ENCODE assay signal across 14 cellular contexts in genomic region chr5:143456952-143457547, GRCh38. TPM values are rescaled to one million over a fixed set of nuclear protein-coding genes. Genes with fewer than 3 reads are reported as not detected.
A peak's percentile ranks its signal among the peaks of the same experiment; 100 is the strongest.
DNase-seq lines count a peak whose midpoint lies in the region; ATAC-seq and TF ChIP-seq lines count a peak whose summit lies in the region.
"Had no signal": no experiment of that assay in that cellular context is flagged by ENCODE, and none has a peak within 500 bp of the region (broad histone marks: within the 10 kb centered on the region; RNA-seq: fewer than 3 reads in every experiment).

No MANE protein-coding gene starts in this region.

- no peaks in the 10 kb centered on the region for H3K79me2 ChIP-seq in smooth muscle cell (ENCODE audit: low read depth)

- no peak overlapping the region for H3K27ac Mint-ChIP-seq in immature natural killer cell
- H3K27ac Mint-ChIP-seq: activated CD4-positive, alpha-beta T cell treated with anti-CD3 and anti-CD28 coated beads for 36 hours; brain; naive thymus-derived CD8-positive, alpha-beta T cell; type B pancreatic cell had no signal

- H3K27me3 Mint-ChIP-seq in immature natural killer cell (ENCODE audit: low read depth in 3 of 3): peaks cover 0 to 4% (median 1%) of the 10 kb centered on the region in 3 donors
- H3K27me3 Mint-ChIP-seq: activated CD4-positive, alpha-beta T cell treated with anti-CD3 and anti-CD28 coated beads for 36 hours; brain; naive thymus-derived CD8-positive, alpha-beta T cell had no signal

- peaks cover 0 to 4% (median 0%) of the 10 kb centered on the region in 3 donors for H3K36me3 Mint-ChIP-seq in immature natural killer cell
- H3K36me3 Mint-ChIP-seq: brain; naive thymus-derived CD8-positive, alpha-beta T cell; type B pancreatic cell had no signal

- TF ChIP-seq CTCF in HEK293 (tag by site-specific recombination; IDR thresholded peaks at IDR 0.05) (no peak), fibroblast of the aortic adventitia (IDR thresholded peaks at IDR 0.05; ENCODE audit: insufficient read depth, low read length) (no peak), smooth muscle cell (IDR thresholded peaks at IDR 0.05; ENCODE audit: borderline replicate concordance, insufficient read depth, poor library complexity, severe bottlenecking) (no peak)

- H3K9ac ChIP-seq in smooth muscle cell (ENCODE audit: low read depth): no peak overlapping the region

- no peaks in the 10 kb centered on the region for H3K27me3 ChIP-seq in smooth muscle cell (ENCODE audit: low read depth)

- POLR2A ChIA-PET in HEK293 (lab: Yijun Ruan, JAX): interaction anchor here (0.6 kb wide), 1 partner anchor 1088 kb away, joined by 4 read pairs; no protein-coding TSS in a partner anchor

- 76% methylated on average over 5 of the region's 5 CpGs for WGBS in smooth muscle cell (ENCODE audit: low lambda C conversion rate)

- DNase-seq in SK-N-DZ (ENCODE audit: low spot score) (peak; percentile 9), fibroblast of the aortic adventitia (ENCODE audit: low read depth) (peak; percentile 71), smooth muscle cell (lab: John Stamatoyannopoulos, UW; ENCODE audit: unreplicated experiment) (no peak), NCI-H82 (lab: John Stamatoyannopoulos, UW) (no peak), immature natural killer cell (no peak)
- DNase-seq: activated CD4-positive, alpha-beta T cell treated with anti-CD3 and anti-CD28 coated beads for 36 hours; naive thymus-derived CD8-positive, alpha-beta T cell; NCI-H187 had no signal

- ATAC-seq in GM19035 (IDR thresholded peaks at IDR 0.05; ENCODE audit: unreplicated experiment) (no peak), HG02852 (IDR thresholded peaks at IDR 0.05; ENCODE audit: unreplicated experiment) (no peak)
- ATAC-seq: activated CD4-positive, alpha-beta T cell treated with anti-CD3 and anti-CD28 coated beads for 36 hours; naive thymus-derived CD8-positive, alpha-beta T cell had no signal

- H3F3A ChIP-seq in smooth muscle cell (ENCODE audit: low read depth): no peaks in the 10 kb centered on the region

- H3K36me3 ChIP-seq in HEK293 (ENCODE audit: control insufficient read depth in 2 of 2, insufficient read depth in 1 of 2, low read length in 2 of 2) (no peaks in the 10 kb centered on the region), smooth muscle cell (ENCODE audit: low read depth) (no peaks in the 10 kb centered on the region)
- H3K36me3 ChIP-seq: HAP-1 had no signal

- no peak overlapping the region for H3K27ac ChIP-seq in HEK293 (ENCODE audit: extremely low read depth, low read depth, low read length)
- no peak overlapping the region for H3K27ac ChIP-seq in smooth muscle cell (ENCODE audit: low read depth)

- H3K4me3 Mint-ChIP-seq in immature natural killer cell: no peak overlapping the region
- H3K4me3 Mint-ChIP-seq: activated CD4-positive, alpha-beta T cell treated with anti-CD3 and anti-CD28 coated beads for 36 hours; brain; naive thymus-derived CD8-positive, alpha-beta T cell; type B pancreatic cell had no signal

- no peaks in the 10 kb centered on the region for H3K9me3 Mint-ChIP-seq in immature natural killer cell
- H3K9me3 Mint-ChIP-seq: brain; naive thymus-derived CD8-positive, alpha-beta T cell; type B pancreatic cell had no signal

- H3K9me3 ChIP-seq in HEK293 (ENCODE audit: control insufficient read depth, insufficient read depth, low read depth, low read length) (no peaks in the 10 kb centered on the region), smooth muscle cell (replicated peaks; ENCODE audit: low read depth) (no peaks in the 10 kb centered on the region)
- H3K9me3 ChIP-seq: HAP-1 had no signal

- H2AFZ ChIP-seq in smooth muscle cell (ENCODE audit: low read depth): no peak overlapping the region

- H3K4me3 ChIP-seq in HEK293 (ENCODE audit: low read depth, low read length): no peak overlapping the region
- H3K4me3 ChIP-seq in fibroblast of the aortic adventitia (ENCODE audit: low read depth, low read length): no peak overlapping the region
- no peak overlapping the region for H3K4me3 ChIP-seq in smooth muscle cell
- H3K4me3 ChIP-seq: HAP-1 had no signal

- CTCF ChIA-PET in HEK293 (lab: Yijun Ruan, JAX): interaction anchor here (0.5 kb wide), 2 partner anchors 146 to 671 kb away, joined by 3 to 7 read pairs; no protein-coding TSS in a partner anchor

- peaks cover 11% of the 10 kb centered on the region; the same call in 1 of the 2 replicates for H3K4me1 ChIP-seq in HEK293 (ENCODE audit: control insufficient read depth, insufficient read depth, low read length)
- no peaks in the 10 kb centered on the region for H3K4me1 ChIP-seq in smooth muscle cell (ENCODE audit: low read depth)
- H3K4me1 ChIP-seq: HAP-1 had no signal

- H4K20me1 ChIP-seq in smooth muscle cell (ENCODE audit: low read depth): no peaks in the 10 kb centered on the region

- peak overlapping the region; percentile 31 for H3K4me2 ChIP-seq in smooth muscle cell

- no peaks in the 10 kb centered on the region for H3K4me1 Mint-ChIP-seq in immature natural killer cell
- H3K4me1 Mint-ChIP-seq: activated CD4-positive, alpha-beta T cell treated with anti-CD3 and anti-CD28 coated beads for 36 hours had no signal

TF ChIP-seq in HEK293, 187 proteins besides CTCF, POLR2A, EP300 and RAD21:
- TF ChIP-seq ZNF600 (tag by site-specific recombination; IDR thresholded peaks at IDR 0.05) (no peak), ZNF621 (tag by site-specific recombination; IDR thresholded peaks at IDR 0.05) (no peak), KLF8 (tag by site-specific recombination; IDR thresholded peaks at IDR 0.05) (no peak), ZFHX2 (tag by site-specific recombination; conservative IDR thresholded peaks at IDR 0.05) (peak; percentile 21; the same call in 1 of the 2 replicates), ZBTB48 (tag by site-specific recombination; IDR thresholded peaks at IDR 0.05) (peak; percentile 75; the same call in 1 of the 2 replicates), ZNF48 (tag by site-specific recombination; IDR thresholded peaks at IDR 0.05) (no peak), ZNF518A (tag by site-specific recombination; conservative IDR thresholded peaks at IDR 0.05; ENCODE audit: low read depth) (no peak)
TF ChIP-seq in HEK293: peak in this region for 2.

RNA-seq across cellular contexts. Expression of gene NR3C1, which starts 53.6 kb away (rescaled TPM):
- 3.9 and 4.6 TPM in 2 replicates for polyA plus RNA-seq in SK-N-DZ (2014; cell fraction: cytosol; rRNA removed)
- 4.1 and 4.4 TPM in 2 replicates for polyA plus RNA-seq in SK-N-DZ (2014; cell fraction: nucleus; rRNA removed)
- total RNA-seq in fibroblast of the aortic adventitia (ENCODE audit: low replicate concordance) (132 and 147 TPM in 2 replicates), smooth muscle cell (101 and 103 TPM in 2 replicates)
- polyA plus RNA-seq in smooth muscle cell (48.1 and 76.5 TPM in 2 replicates), immature natural killer cell (100 to 1,000 TPM in 1 of 3 donors, 10 to 100 TPM in 2; 87.3 to 142 (median 92.6) TPM)

Comparison
In these comparisons a context has a peak if more than half of its experiments do, and no peak if none do; other contexts are left out.
1. DNase-seq: peak in SK-N-DZ (single experiment) and fibroblast of the aortic adventitia (single experiment); none in smooth muscle cell (single experiment), NCI-H82 (single experiment) and immature natural killer cell (0 of 3).